Comparison of ENCODE assay signal across 37 cellular contexts in genomic region chr2:118633371-118633770, GRCh38.
"Had no signal": no experiment of that assay in that cellular context is flagged by ENCODE, and none has a peak within 500 bp of the region (broad histone marks: within the 10 kb centered on the region; RNA-seq: fewer than 3 reads in every experiment).

No MANE protein-coding gene starts in this region.

- H3K4me3 ChIP-seq: adrenal gland, body of pancreas, breast epithelium had no signal

- H3K4me3 Mint-ChIP-seq: activated B cell treated with CpG ODN at 0.5 μM for 24 hours; activated CD4-positive, alpha-beta memory T cell treated with anti-CD3 and anti-CD28 coated beads for 36 hours; activated CD4-positive, alpha-beta T cell treated with anti-CD3 and anti-CD28 coated beads for 36 hours; activated CD8-positive, alpha-beta T cell treated with anti-CD3 and anti-CD28 coated beads for 36 hours; activated naive CD4-positive, alpha-beta T cell treated with anti-CD3 and anti-CD28 coated beads for 36 hours; activated naive CD8-positive, alpha-beta T cell treated with anti-CD3 and anti-CD28 coated beads for 36 hours; activated T-cell treated with anti-CD3 and anti-CD28 coated beads, Interleukin-2, amount 50 U/mL, for 4 hours; activated T-cell treated with anti-CD3 and anti-CD28 coated beads, Interleukin-2, amount 50 U/mL, for 72 hours; activated T-helper 1 cell treated with anti-CD3 and anti-CD28 coated beads, Interleukin-12 subunit alpha, Interleukin-12 subunit beta, Interleukin-2, Interleukin-4 antibody, amounts not matched to agents 30 ng/mL and 10 ng/mL and 1 ng/mL, durations not matched to agents 14 hours and 24 hours and 36 hours; activated T-helper 17 cell treated with anti-CD3 and anti-CD28 coated beads, Interleukin-2, amount 50 U/mL, for 72 hours; T-helper 1 cell treated with Interleukin-12 subunit alpha and Interleukin-12 subunit beta and Interleukin-4 antibody, amounts not matched to agents 30 μg/mL and 1 μg/mL, for 36 hours; T-helper 2 cell treated with Interferon-gamma antibody and Interleukin-4, amounts not matched to agents 5 μg/mL and 100 μg/mL, for 36 hours had no signal

- H3K4me1 Mint-ChIP-seq: activated B cell treated with CpG ODN at 0.5 μM for 24 hours; activated CD4-positive, alpha-beta T cell treated with anti-CD3 and anti-CD28 coated beads for 36 hours; activated naive CD8-positive, alpha-beta T cell treated with anti-CD3 and anti-CD28 coated beads for 36 hours; activated T-helper 17 cell treated with anti-CD3 and anti-CD28 coated beads, Interleukin-2, amount 50 U/mL, for 72 hours had no signal

- H3K36me3 ChIP-seq: adrenal gland, brain microvascular endothelial cell, breast epithelium had no signal

- H3K4me1 ChIP-seq: adrenal gland, body of pancreas, breast epithelium had no signal

- DNase-seq: activated B cell treated with CpG ODN at 0.5 μM for 24 hours; activated CD4-positive, alpha-beta memory T cell treated with anti-CD3 and anti-CD28 coated beads for 36 hours; activated CD4-positive, alpha-beta T cell treated with anti-CD3 and anti-CD28 coated beads for 36 hours; activated CD4-positive, alpha-beta T cell treated with anti-CD3 and anti-CD28 coated beads for 48 hours; activated CD4-positive, alpha-beta T cell treated with anti-CD3 and anti-CD28 coated beads, Interleukin-2, amount 50 U/mL, for 1 hour; activated CD4-positive, alpha-beta T cell treated with anti-CD3 and anti-CD28 coated beads, Interleukin-2, amount 50 U/mL, for 4 hours; activated CD4-positive, CD25-positive, alpha-beta regulatory T cell treated with anti-CD3 and anti-CD28 coated beads, Interleukin-2, amount 50 U/mL, for 72 hours; activated CD8-positive, alpha-beta memory T cell treated with anti-CD3 and anti-CD28 coated beads, Interleukin-2, amount 50 U/mL, for 4 hours; activated CD8-positive, alpha-beta T cell treated with anti-CD3 and anti-CD28 coated beads for 36 hours; activated effector memory CD4-positive, alpha-beta T cell treated with anti-CD3 and anti-CD28 coated beads, Interleukin-2, amount 50 U/mL, for 16 hours; activated gamma-delta T cell treated with Interleukin-2 at 50 U/mL for 16 hours; activated naive CD4-positive, alpha-beta T cell; activated naive CD4-positive, alpha-beta T cell treated with anti-CD3 and anti-CD28 coated beads for 36 hours; activated naive CD4-positive, alpha-beta T cell treated with anti-CD3 and anti-CD28 coated beads, Interleukin-2, amount 50 U/mL, for 16 hours; activated naive CD8-positive, alpha-beta T cell treated with anti-CD3 and anti-CD28 coated beads for 36 hours; activated T-cell treated with anti-CD3 and anti-CD28 coated beads for 4 hours; activated T-cell treated with anti-CD3 and anti-CD28 coated beads, Interleukin-2, amount 50 U/mL, for 1 hour; activated T-cell treated with anti-CD3 and anti-CD28 coated beads, Interleukin-2, amount 50 U/mL, for 4 hours; activated T-cell treated with anti-CD3 and anti-CD28 coated beads, Interleukin-2, amount 50 U/mL, for 72 hours; adrenal gland; amniotic stem cell; aorta; body of pancreas; brain microvascular endothelial cell; central memory CD4-positive, alpha-beta T cell; T-helper 1 cell; T-helper 2 cell; T-helper 9 cell had no signal

- H3K9me3 Mint-ChIP-seq: activated B cell treated with CpG ODN at 0.5 μM for 24 hours; activated CD8-positive, alpha-beta T cell treated with anti-CD3 and anti-CD28 coated beads for 36 hours; activated naive CD4-positive, alpha-beta T cell treated with anti-CD3 and anti-CD28 coated beads for 36 hours; activated T-cell treated with anti-CD3 and anti-CD28 coated beads, Interleukin-2, amount 50 U/mL, for 4 hours; activated T-helper 1 cell treated with anti-CD3 and anti-CD28 coated beads, Interleukin-12 subunit alpha, Interleukin-12 subunit beta, Interleukin-2, Interleukin-4 antibody, amounts not matched to agents 30 ng/mL and 10 ng/mL and 1 ng/mL, durations not matched to agents 14 hours and 24 hours and 36 hours; activated T-helper 17 cell treated with anti-CD3 and anti-CD28 coated beads, Interleukin-2, amount 50 U/mL, for 72 hours; T-helper 1 cell treated with Interleukin-12 subunit alpha and Interleukin-12 subunit beta and Interleukin-4 antibody, amounts not matched to agents 30 μg/mL and 1 μg/mL, for 36 hours; T-helper 2 cell treated with Interferon-gamma antibody and Interleukin-4, amounts not matched to agents 5 μg/mL and 100 μg/mL, for 36 hours had no signal

- H3K9me3 ChIP-seq: adrenal gland, body of pancreas, breast epithelium had no signal

- H3K27ac Mint-ChIP-seq: activated B cell treated with CpG ODN at 0.5 μM for 24 hours; activated CD4-positive, alpha-beta memory T cell treated with anti-CD3 and anti-CD28 coated beads for 36 hours; activated CD4-positive, alpha-beta T cell treated with anti-CD3 and anti-CD28 coated beads for 36 hours; activated CD8-positive, alpha-beta T cell treated with anti-CD3 and anti-CD28 coated beads for 36 hours; activated naive CD4-positive, alpha-beta T cell treated with anti-CD3 and anti-CD28 coated beads for 36 hours; activated naive CD4-positive, alpha-beta T cell treated with anti-CD3 and anti-CD28 coated beads, Interleukin-2, amount 50 U/mL, for 72 hours; activated naive CD8-positive, alpha-beta T cell treated with anti-CD3 and anti-CD28 coated beads for 36 hours; activated T-cell treated with anti-CD3 and anti-CD28 coated beads, Interleukin-2, amount 50 U/mL, for 72 hours; activated T-helper 1 cell treated with anti-CD3 and anti-CD28 coated beads, Interleukin-12 subunit alpha, Interleukin-12 subunit beta, Interleukin-2, Interleukin-4 antibody, amounts not matched to agents 30 ng/mL and 10 ng/mL and 1 ng/mL, durations not matched to agents 14 hours and 24 hours and 36 hours; activated T-helper 17 cell treated with anti-CD3 and anti-CD28 coated beads, Interleukin-2, amount 50 U/mL, for 72 hours; T-helper 1 cell treated with Interleukin-12 subunit alpha and Interleukin-12 subunit beta and Interleukin-4 antibody, amounts not matched to agents 30 μg/mL and 1 μg/mL, for 36 hours; T-helper 2 cell treated with Interferon-gamma antibody and Interleukin-4, amounts not matched to agents 5 μg/mL and 100 μg/mL, for 36 hours had no signal

- H3K27ac ChIP-seq: adrenal gland, body of pancreas, brain microvascular endothelial cell, breast epithelium, VCaP had no signal

- H3K27me3 ChIP-seq: adrenal gland, body of pancreas, brain microvascular endothelial cell had no signal

- H3K36me3 Mint-ChIP-seq: activated CD4-positive, alpha-beta memory T cell treated with anti-CD3 and anti-CD28 coated beads for 36 hours; activated naive CD4-positive, alpha-beta T cell treated with anti-CD3 and anti-CD28 coated beads, Interleukin-2, amount 50 U/mL, for 72 hours; activated naive CD8-positive, alpha-beta T cell treated with anti-CD3 and anti-CD28 coated beads for 36 hours had no signal

- ATAC-seq: activated CD4-positive, alpha-beta T cell treated with anti-CD3 and anti-CD28 coated beads for 36 hours; activated CD8-positive, alpha-beta T cell treated with anti-CD3 and anti-CD28 coated beads for 36 hours; activated naive CD4-positive, alpha-beta T cell treated with anti-CD3 and anti-CD28 coated beads, Interleukin-2, amount 50 U/mL, for 72 hours; activated T-cell treated with anti-CD3 and anti-CD28 coated beads, Interleukin-2, amount 50 U/mL, for 4 hours; activated T-cell treated with anti-CD3 and anti-CD28 coated beads, Interleukin-2, amount 50 U/mL, for 72 hours; activated T-helper 17 cell treated with anti-CD3 and anti-CD28 coated beads, Interleukin-2, amount 50 U/mL, for 72 hours; body of pancreas had no signal

- FAIRE-seq: astrocyte, TTC549 had no signal
